1 cellular context compared by ENCODE assay signal in genomic region chr1:150233359-150234308, GRCh38.
TF ChIP-seq lines count a peak whose summit lies in the region.

No MANE protein-coding gene starts in this region.

TF ChIP-seq in H1, 55 proteins besides CTCF, POLR2A, EP300 and RAD21:
- no peak for TF ChIP-seq TCF12 (IDR thresholded peaks at IDR 0.05; ENCODE audit: low read depth, low read length)
- TF ChIP-seq, protein P1, sequence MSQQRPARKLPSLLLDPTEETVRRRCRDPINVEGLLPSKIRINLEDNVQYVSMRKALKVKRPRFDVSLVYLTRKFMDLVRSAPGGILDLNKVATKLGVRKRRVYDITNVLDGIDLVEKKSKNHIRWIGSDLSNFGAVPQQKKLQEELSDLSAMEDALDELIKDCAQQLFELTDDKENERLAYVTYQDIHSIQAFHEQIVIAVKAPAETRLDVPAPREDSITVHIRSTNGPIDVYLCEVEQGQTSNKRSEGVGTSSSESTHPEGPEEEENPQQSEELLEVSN (IDR thresholded peaks at IDR 0.05): no peak
- no peak for TF ChIP-seq CEBPB (IDR thresholded peaks at IDR 0.05; ENCODE audit: low read depth, low read length)
TF ChIP-seq in H1: peak in this region for 0.
